Comparison of ENCODE assay signal across 9 cellular contexts in the genomic region with DNA sequence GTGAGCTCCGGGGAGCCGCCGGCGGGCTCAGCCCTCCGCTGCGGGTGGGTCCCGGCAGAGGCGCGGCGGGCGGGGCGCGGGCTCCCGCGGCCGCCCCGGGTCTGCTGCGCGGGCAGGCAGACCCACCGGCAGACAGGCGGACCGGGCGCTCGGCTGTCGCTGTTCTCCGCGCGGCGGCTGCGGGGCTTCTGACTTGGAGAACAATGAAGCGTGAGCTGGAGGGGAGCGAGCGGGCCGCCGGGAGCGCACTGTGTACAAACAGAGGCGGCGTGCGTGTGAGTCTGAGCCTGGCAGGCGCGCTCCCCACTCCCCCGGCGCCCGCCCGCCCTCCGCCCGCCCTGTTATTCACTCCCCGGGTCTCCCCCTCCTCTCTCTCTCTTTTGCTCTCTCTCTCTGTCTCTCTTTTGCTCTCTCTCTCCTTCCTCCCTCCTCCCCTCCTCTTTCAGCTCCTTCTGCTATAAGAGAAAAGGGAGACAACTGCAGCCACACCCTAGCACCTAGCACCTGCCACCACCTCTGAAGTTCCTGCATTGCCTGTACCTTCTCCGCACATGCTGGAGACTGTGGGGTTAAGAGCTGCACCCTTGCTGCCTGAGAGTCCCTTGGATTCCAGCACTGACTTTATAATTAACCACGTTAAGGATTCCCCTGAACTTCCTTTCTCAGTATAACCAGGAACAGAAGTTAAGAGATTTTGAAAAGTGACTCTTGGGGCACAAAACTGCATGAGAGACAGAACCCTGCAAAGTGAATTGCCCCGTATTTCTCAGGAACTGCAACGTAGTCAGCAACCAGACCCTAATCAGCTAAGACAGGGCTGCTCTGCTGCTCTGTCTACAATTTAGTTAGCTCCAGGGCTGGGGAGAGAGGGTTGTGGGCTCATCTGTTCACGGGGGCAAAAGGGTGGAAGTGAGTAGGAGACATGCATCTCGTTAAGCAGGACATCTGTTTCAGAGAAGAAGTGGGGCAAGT. TPM values are rescaled to one million over a fixed set of nuclear protein-coding genes. Genes with fewer than 3 reads are reported as not detected.
A peak's percentile ranks its signal among the peaks of the same experiment; 100 is the strongest.
DNase-seq lines count a peak whose midpoint lies in the region; ATAC-seq, FAIRE-seq and TF ChIP-seq lines count a peak whose summit lies in the region.
"Had no signal": no experiment of that assay in that cellular context is flagged by ENCODE, and none has a peak within 500 bp of the region (broad histone marks: within the 10 kb centered on the region; RNA-seq: fewer than 3 reads in every experiment).

Gene EDIL3 (minus strand): TSS at position 277 of the 972 bp plus-strand sequence. CDS start 506 bp downstream, outside the sequence.

- H3K4me1 ChIP-seq in adipocyte (ENCODE audit: control insufficient read depth, insufficient read depth, low read length) (peaks cover 14% of the 10 kb centered on the region), heart right ventricle (peaks cover 0 to 23% (median 5%) of the 10 kb centered on the region in 9 donors)
- H3K4me1 ChIP-seq: BLaER1 had no signal

- peaks cover 3 to 32% (median 20%) of the 10 kb centered on the region in 6 donors for H3K9me3 Mint-ChIP-seq in immature natural killer cell

- DNase-seq in NCI-H1694 treated with DMSO at 0.1 percent for 48 hours (lab: John Stamatoyannopoulos, UW) (peak; percentile 28), NCI-H1694 (lab: John Stamatoyannopoulos, UW) (no peak), adipocyte (ENCODE audit: low read depth) (peak; percentile 83), heart right ventricle (peak; percentile 8 to 18), pons (ENCODE audit: low spot score) (peak; percentile 74), GM12892 (ENCODE audit: insufficient read length) (no peak), immature natural killer cell (no peak)

- no peaks in the 10 kb centered on the region for H3K4me1 Mint-ChIP-seq in immature natural killer cell

- FAIRE-seq in GM12892 (lab: Jason Lieb, UNC) = no peak

- H3K36me3 Mint-ChIP-seq in immature natural killer cell = peaks cover 0 to 6% (median 4%) of the 10 kb centered on the region in 3 donors

- peak within 1 kb of the TSS in 7 of 10 donors; percentile 8 to 57 (median 40) for H3K27ac ChIP-seq in heart right ventricle
- H3K27ac ChIP-seq: BLaER1 had no signal

- peaks cover 11 to 17% (median 15%) of the 10 kb centered on the region in 3 donors for H3K27me3 Mint-ChIP-seq in immature natural killer cell (ENCODE audit: low read depth in 3 of 3)

- ATAC-seq in heart right ventricle (peak in 6 of 8 donors; percentile 19 to 58 (median 30)), GM21786 (IDR thresholded peaks at IDR 0.05; ENCODE audit: unreplicated experiment) (no peak)

- no peak within 1 kb of the TSS for H3K27ac Mint-ChIP-seq in immature natural killer cell

- peak within 1 kb of the TSS; percentile 75 for H3K9ac ChIP-seq in adipocyte (ENCODE audit: low read length)
- H3K9ac ChIP-seq: BLaER1 had no signal

- H3K27me3 ChIP-seq in adipocyte (replicated peaks; ENCODE audit: control insufficient read depth, insufficient read depth, low read length) (no peaks in the 10 kb centered on the region), heart right ventricle (peaks cover 0 to 69% (median 50%) of the 10 kb centered on the region in 7 donors)
- H3K27me3 ChIP-seq: BLaER1 had no signal

- intact Hi-C loops in heart right ventricle (cut with DNase I) = loop anchor here in 1 of 10 donors (5.0 kb wide), 1 partner anchor 663 kb away; the partner anchor contains the start of gene HAPLN1

- no peak for TF ChIP-seq POLR2A in GM12892 (IDR thresholded peaks at IDR 0.05; ENCODE audit: low read depth, low read length)

- WGBS in heart right ventricle, 2 donors = 1% methylated on average over 52 to 54 of the region's 54 CpGs

- H3K4me3 Mint-ChIP-seq in immature natural killer cell = peak within 1 kb of the TSS in 2 of 5 donors; percentile 18 to 35

- no peak for TF ChIP-seq CTCF in heart right ventricle (IDR thresholded peaks at IDR 0.05)

- no peaks in the 10 kb centered on the region for H3K9me3 ChIP-seq in adipocyte (ENCODE audit: control insufficient read depth, low read length)
- H3K9me3 ChIP-seq in heart right ventricle = no peaks in the 10 kb centered on the region

- peak within 1 kb of the TSS; percentile 87 for H3K4me3 ChIP-seq in adipocyte (ENCODE audit: low read length)
- peak within 1 kb of the TSS; percentile 14 to 57 (median 53) for H3K4me3 ChIP-seq in heart right ventricle
- H3K4me3 ChIP-seq: BLaER1 had no signal

- H3K36me3 ChIP-seq in adipocyte (ENCODE audit: control insufficient read depth, insufficient read depth, low read length, severe bottlenecking) = no peaks in the 10 kb centered on the region
- H3K36me3 ChIP-seq in heart right ventricle = no peaks in the 10 kb centered on the region
- H3K36me3 ChIP-seq: BLaER1 had no signal

RNA-seq across cellular contexts. Expression of gene EDIL3, which starts in this region (rescaled TPM):
- total RNA-seq in heart right ventricle = 10 to 100 TPM in 1 of 10 donors, 1 to 10 TPM in 9; 2.4 to 10.0 (median 4.8) TPM
- polyA plus RNA-seq in heart right ventricle (1 to 10 TPM; 1.6 to 1.8 TPM), immature natural killer cell (not detected)
- not detected for polyA plus RNA-seq in GM12892 (2012; ENCODE audit: missing spikeins)

Comparison
In these comparisons a context has a peak if more than half of its experiments do, and no peak if none do; other contexts are left out.
1. DNase-seq: peak in NCI-H1694 treated with DMSO at 0.1 percent for 48 hours (single experiment), adipocyte (single experiment), heart right ventricle (2 of 2) and pons (single experiment); none in NCI-H1694 (single experiment), GM12892 (single experiment) and immature natural killer cell (0 of 3).